Comparison of ENCODE assay signal across 9 cellular contexts in genomic region chrX:131792789-131793462, GRCh38.
DNase-seq lines count a peak whose midpoint lies in the region; ATAC-seq and TF ChIP-seq lines count a peak whose summit lies in the region.
"Had no signal": no experiment of that assay in that cellular context is flagged by ENCODE, and none has a peak within 500 bp of the region (broad histone marks: within the 10 kb centered on the region; RNA-seq: fewer than 3 reads in every experiment).

No MANE protein-coding gene starts in this region.

- peak; percentile 56 for TF ChIP-seq CTCF in A673 (conservative IDR thresholded peaks at IDR 0.05; ENCODE audit: low read depth, low read length)

- H3K4me1 ChIP-seq in A673 (ENCODE audit: insufficient read depth, low read length, poor library complexity, severe bottlenecking) = no peaks in the 10 kb centered on the region

- H3K27ac ChIP-seq in A673 (ENCODE audit: low read depth, low read length, poor library complexity, severe bottlenecking) = peak overlapping the region; percentile 46

- CTCF ChIA-PET in A673 (lab: Charles Lee) = no interaction called here

- POLR2A ChIA-PET in A673 (lab: Charles Lee; ENCODE audit: low non-redundant PET) = no interaction called here

- ATAC-seq in GM18909 (IDR thresholded peaks at IDR 0.05; ENCODE audit: poor library complexity, unreplicated experiment) = peak; percentile 68

- H3K36me3 ChIP-seq in A673 (ENCODE audit: insufficient read depth, low read length, poor library complexity, severe bottlenecking) = no peaks in the 10 kb centered on the region

- no TSS peak for BruUV-seq in A673 (replicated peaks; lab: Mats Ljungman, UMichigan)

- H3K27me3 ChIP-seq in A673 (replicated peaks; ENCODE audit: insufficient read depth, low read depth, low read length, poor library complexity) = no peaks in the 10 kb centered on the region

- intact Hi-C loops in A673 (cut with micrococcal nuclease; ENCODE audit: unreplicated experiment) = loop anchor here (1.0 to 2.0 kb wide), 2 partner anchors 40 to 64 kb away; no protein-coding TSS in a partner anchor

- peak overlapping the region; percentile 40 for H3K4me3 ChIP-seq in A673 (ENCODE audit: low read depth, low read length, poor library complexity, severe bottlenecking)

- peak; percentile 91 for DNase-seq in A673 (ENCODE audit: low spot score)
- peak; percentile 83 for DNase-seq in NCI-H1105 treated with DMSO at 0.1 percent for 48 hours (lab: John Stamatoyannopoulos, UW)
- DNase-seq in astrocyte of the hippocampus (ENCODE audit: low read depth, low spot score) = peak; percentile 94
- peak; percentile 95 for DNase-seq in mucosa of gallbladder (ENCODE audit: low spot score)
- no peak for DNase-seq in NCI-H524 (lab: John Stamatoyannopoulos, UW)
- DNase-seq in superior temporal gyrus (ENCODE audit: extremely low spot score) = no peak
- DNase-seq in activated effector memory CD4-positive, alpha-beta T cell treated with Interleukin-2 at 50 U/mL for 16 hours = no peak
- DNase-seq: activated naive CD8-positive, alpha-beta T cell treated with anti-CD3 and anti-CD28 coated beads, Interleukin-2, amount 10 ng/mL, durations not matched to agents 7 days and 5 days had no signal

- H3K9me3 ChIP-seq in A673 (ENCODE audit: low read depth, low read length, poor library complexity, severe bottlenecking) = no peaks in the 10 kb centered on the region

Comparison
In these comparisons a context has a peak if more than half of its experiments do, and no peak if none do; other contexts are left out.
1. DNase-seq: peak in A673 (single experiment), NCI-H1105 treated with DMSO at 0.1 percent for 48 hours (single experiment), astrocyte of the hippocampus (single experiment) and mucosa of gallbladder (single experiment); none in NCI-H524 (0 of 2), superior temporal gyrus (single experiment) and activated effector memory CD4-positive, alpha-beta T cell treated with Interleukin-2 at 50 U/mL for 16 hours (single experiment).